ENCODE assay signal across 9 cellular contexts in genomic region chr2:157497603-157498314, GRCh38. TPM values are rescaled to one million over a fixed set of nuclear protein-coding genes. Genes with fewer than 3 reads are reported as not detected.
DNase-seq lines count a peak whose midpoint lies in the region; ATAC-seq and TF ChIP-seq lines count a peak whose summit lies in the region.
"Had no signal": no experiment of that assay in that cellular context is flagged by ENCODE, and none has a peak within 500 bp of the region (broad histone marks: within the 10 kb centered on the region; RNA-seq: fewer than 3 reads in every experiment).

No MANE protein-coding gene starts in this region.

- H3K4me1 ChIP-seq in PC-9 (replicated peaks; ENCODE audit: insufficient read depth) (no peaks in the 10 kb centered on the region), mucosa of descending colon (ENCODE audit: low read depth) (no peaks in the 10 kb centered on the region)

- DNase-seq in activated naive CD4-positive, alpha-beta T cell treated with anti-CD3 and anti-CD28 coated beads for 36 hours = peak; percentile 25
- DNase-seq in activated naive CD4-positive, alpha-beta T cell (lab: John Stamatoyannopoulos, UW) = no peak
- DNase-seq in KG1 (lab: John Stamatoyannopoulos, UW) = peak; percentile 14
- no peak for DNase-seq in PC-9
- DNase-seq in effector memory CD8-positive, alpha-beta T cell = peak in 1 of 3 experiments; percentile 3
- DNase-seq in mucosa of descending colon = no peak
- no peak for DNase-seq in stimulated activated CD4-positive, alpha-beta T cell treated with anti-CD3 and anti-CD28 coated beads, Interleukin-4, amount 100 ng/mL, for 4 hours

- no peaks in the 10 kb centered on the region for H3K27me3 Mint-ChIP-seq in activated naive CD4-positive, alpha-beta T cell treated with anti-CD3 and anti-CD28 coated beads for 36 hours (ENCODE audit: low read depth)
- H3K27me3 Mint-ChIP-seq in effector memory CD8-positive, alpha-beta T cell = no peaks in the 10 kb centered on the region

- POLR2A ChIA-PET in PC-9 (lab: Charles Lee; ENCODE audit: unreplicated experiment) = no interaction called here

- no peaks in the 10 kb centered on the region for H3K36me3 Mint-ChIP-seq in activated naive CD4-positive, alpha-beta T cell treated with anti-CD3 and anti-CD28 coated beads for 36 hours (ENCODE audit: low read depth)
- no peaks in the 10 kb centered on the region for H3K36me3 Mint-ChIP-seq in effector memory CD8-positive, alpha-beta T cell (ENCODE audit: insufficient read depth)

- no peak overlapping the region for H3K27ac Mint-ChIP-seq in activated naive CD4-positive, alpha-beta T cell treated with anti-CD3 and anti-CD28 coated beads for 36 hours
- no peak overlapping the region for H3K27ac Mint-ChIP-seq in effector memory CD8-positive, alpha-beta T cell

- CTCF ChIA-PET in activated naive CD4-positive, alpha-beta T cell treated with anti-CD3 and anti-CD28 coated beads for 36 hours (lab: Charles Lee) = interaction anchor here (0.7 to 3.2 kb wide), 22 partner anchors 8 to 514 kb away, joined by 3 to 25 read pairs (median 6); partner anchors contain the start of gene ACVR1C
- CTCF ChIA-PET in PC-9 (lab: Charles Lee) = interaction anchor here (1.0 kb wide), 1 partner anchor 527 kb away, joined by 3 read pairs; no protein-coding TSS in a partner anchor

- intact Hi-C loops in activated naive CD4-positive, alpha-beta T cell treated with anti-CD3 and anti-CD28 coated beads for 36 hours (cut with micrococcal nuclease) = loop anchor here (1.0 to 5.0 kb wide), 9 partner anchors 59 to 1250 kb away; partner anchors contain the start of gene ACVR1C
- intact Hi-C loops in PC-9 (cut with micrococcal nuclease; ENCODE audit: unreplicated experiment) (loop anchor here (10.0 kb wide), 1 partner anchor 277 kb away; no protein-coding TSS in a partner anchor), mucosa of descending colon (cut with DNase I, micrococcal nuclease) (loop anchor here (5.0 to 10.0 kb wide), 3 partner anchors 97 to 515 kb away; no protein-coding TSS in a partner anchor)

- peak; percentile 59 for TF ChIP-seq CTCF in PC-9 (conservative IDR thresholded peaks at IDR 0.05)
- TF ChIP-seq CTCF in mucosa of descending colon (IDR thresholded peaks at IDR 0.05) = peak; percentile 51

- H3K27ac ChIP-seq in PC-9 = no peak overlapping the region
- H3K27ac ChIP-seq: epithelial cell of prostate had no signal

- ATAC-seq in GM21786 (IDR thresholded peaks at IDR 0.05; ENCODE audit: unreplicated experiment) (peak; percentile 91), mucosa of descending colon (peak; percentile 92)
- peak; percentile 93 for ATAC-seq in effector memory CD8-positive, alpha-beta T cell (replicated peaks)

- H3K4me3 ChIP-seq in PC-9 = no peak overlapping the region
- H3K4me3 ChIP-seq in mucosa of descending colon = no peak overlapping the region

- H3K79me2 ChIP-seq in PC-9 (ENCODE audit: low read depth) = no peaks in the 10 kb centered on the region

- BruUV-seq in PC-9 (replicated peaks; lab: Mats Ljungman, UMichigan) = no TSS peak

- no peaks in the 10 kb centered on the region for H3F3A ChIP-seq in PC-9 (ENCODE audit: insufficient read depth, low read depth)

- H3K9me2 ChIP-seq in PC-9 (ENCODE audit: insufficient read depth) = no peaks in the 10 kb centered on the region

- H3K36me3 ChIP-seq in PC-9 (ENCODE audit: low read depth) = no peaks in the 10 kb centered on the region
- no peaks in the 10 kb centered on the region for H3K36me3 ChIP-seq in mucosa of descending colon (ENCODE audit: low read depth)

- H2AFZ ChIP-seq in PC-9 = no peak overlapping the region

- no peaks in the 10 kb centered on the region for H4K20me1 ChIP-seq in PC-9 (ENCODE audit: insufficient read depth)

- H3K4me2 ChIP-seq in PC-9 = no peak overlapping the region

- H3K9me3 ChIP-seq in PC-9 (ENCODE audit: insufficient read depth, low read depth) (no peaks in the 10 kb centered on the region), mucosa of descending colon (no peaks in the 10 kb centered on the region)

- no peaks in the 10 kb centered on the region for H3K27me3 ChIP-seq in PC-9 (ENCODE audit: insufficient read depth, low read depth)

- H3K9me3 Mint-ChIP-seq in activated naive CD4-positive, alpha-beta T cell treated with anti-CD3 and anti-CD28 coated beads for 36 hours = no peaks in the 10 kb centered on the region
- no peaks in the 10 kb centered on the region for H3K9me3 Mint-ChIP-seq in effector memory CD8-positive, alpha-beta T cell

- no peak overlapping the region for H3K4me3 Mint-ChIP-seq in activated naive CD4-positive, alpha-beta T cell treated with anti-CD3 and anti-CD28 coated beads for 36 hours
- no peak overlapping the region for H3K4me3 Mint-ChIP-seq in effector memory CD8-positive, alpha-beta T cell

- peaks cover 23% of the 10 kb centered on the region for H3K4me1 Mint-ChIP-seq in activated naive CD4-positive, alpha-beta T cell treated with anti-CD3 and anti-CD28 coated beads for 36 hours (ENCODE audit: low read depth)
- peaks cover 9% of the 10 kb centered on the region in 2 donors for H3K4me1 Mint-ChIP-seq in effector memory CD8-positive, alpha-beta T cell (ENCODE audit: low read depth in 2 of 2)

RNA-seq across cellular contexts. Expression of gene CYTIP, which starts 53.9 kb away (rescaled TPM):
- 100 to 1,000 TPM; 599 to 610 TPM for total RNA-seq in activated naive CD4-positive, alpha-beta T cell treated with anti-CD3 and anti-CD28 coated beads for 36 hours
- not detected in 2 replicates for total RNA-seq in PC-9 (2021)
- 10 to 100 TPM in 1 of 3 donors, 1 to 10 TPM in 2; 4.7 to 11.5 (median 5.8) TPM for total RNA-seq in mucosa of descending colon

Comparison
In these comparisons a context has a peak if more than half of its experiments do, and no peak if none do; other contexts are left out.
1. DNase-seq: peak in activated naive CD4-positive, alpha-beta T cell treated with anti-CD3 and anti-CD28 coated beads for 36 hours (single experiment) and KG1 (single experiment); none in activated naive CD4-positive, alpha-beta T cell (0 of 4), PC-9 (0 of 2), mucosa of descending colon (0 of 3) and stimulated activated CD4-positive, alpha-beta T cell treated with anti-CD3 and anti-CD28 coated beads, Interleukin-4, amount 100 ng/mL, for 4 hours (0 of 2).
2. RNA of gene CYTIP, which starts 53.9 kb away (total RNA-seq): 599 to 610 TPM in activated naive CD4-positive, alpha-beta T cell treated with anti-CD3 and anti-CD28 coated beads for 36 hours; 4.7 to 11.5 TPM in mucosa of descending colon and not detected in PC-9; every median in the first group is over 10 times any median in the second.
3. Peak in every context shown above with its lines, with median percentiles within 50 percentile points of each other: ATAC-seq.